In the genomic region with DNA sequence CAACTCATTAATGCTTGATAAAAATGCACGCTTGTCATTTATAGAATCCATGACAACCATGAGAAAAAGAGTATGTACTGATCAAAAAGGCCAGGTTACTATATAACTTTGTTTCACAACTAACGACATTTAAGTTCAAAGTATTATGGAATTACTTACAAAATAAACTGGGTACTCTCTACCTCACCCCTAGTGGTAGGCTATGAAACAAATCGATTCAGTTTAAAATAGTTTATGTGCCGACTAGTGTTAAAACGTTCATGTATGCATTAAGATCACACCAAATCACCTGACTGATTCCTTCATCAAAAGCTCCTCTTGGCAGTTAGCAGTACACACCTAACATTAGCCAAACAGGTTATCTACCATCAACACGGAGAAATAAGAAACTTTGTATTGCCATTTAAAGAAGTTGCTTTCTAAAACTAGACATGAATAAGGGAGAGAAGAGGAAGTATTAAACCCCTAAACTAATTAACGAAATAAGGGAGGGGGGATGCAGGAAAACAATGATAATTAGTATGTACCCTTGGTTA, we compare ENCODE assay signal across 8 cellular contexts.
DNase-seq lines count a peak whose midpoint lies in the region; ATAC-seq, FAIRE-seq and TF ChIP-seq lines count a peak whose summit lies in the region.

No MANE protein-coding gene starts in this region.

- in situ Hi-C loops in astrocyte of the cerebellum (cut with HindIII; ENCODE audit: low sequenced_read_pairs): no loop called here

- H3K27ac Mint-ChIP-seq in natural killer cell treated with Interleukin-12 subunit alpha and Interleukin-12 subunit beta and Interleukin-15 and Interleukin-18, amount 100 ng/mL, for 72 hours: peak overlapping the region; percentile 17 to 27

- H3K36me3 Mint-ChIP-seq in natural killer cell treated with Interleukin-12 subunit alpha and Interleukin-12 subunit beta and Interleukin-15 and Interleukin-18, amount 100 ng/mL, for 72 hours: no peaks in the 10 kb centered on the region

- peaks cover 16 to 23% of the 10 kb centered on the region in 2 donors for H3K4me1 Mint-ChIP-seq in natural killer cell treated with Interleukin-12 subunit alpha and Interleukin-12 subunit beta and Interleukin-15 and Interleukin-18, amount 100 ng/mL, for 72 hours (ENCODE audit: low read depth in 2 of 2)

- peak; percentile 25 for TF ChIP-seq CTCF in astrocyte of the cerebellum (IDR thresholded peaks at IDR 0.05; ENCODE audit: low read depth, low read length, missing control alignments)

- H3K27me3 Mint-ChIP-seq in natural killer cell treated with Interleukin-12 subunit alpha and Interleukin-12 subunit beta and Interleukin-15 and Interleukin-18, amount 100 ng/mL, for 72 hours: no peaks in the 10 kb centered on the region

- no peaks in the 10 kb centered on the region for H3K9me3 Mint-ChIP-seq in natural killer cell treated with Interleukin-12 subunit alpha and Interleukin-12 subunit beta and Interleukin-15 and Interleukin-18, amount 100 ng/mL, for 72 hours

- no peak for ATAC-seq in natural killer cell treated with Interleukin-12 subunit alpha and Interleukin-12 subunit beta and Interleukin-15 and Interleukin-18, amount 100 ng/mL, for 72 hours
- ATAC-seq in HG03039 (IDR thresholded peaks at IDR 0.05; ENCODE audit: unreplicated experiment) (no peak), GM21619 (IDR thresholded peaks at IDR 0.05; ENCODE audit: unreplicated experiment) (no peak)

- H3K4me3 ChIP-seq in astrocyte of the cerebellum (ENCODE audit: low read depth, low read length): no peak overlapping the region

- no peak for DNase-seq in GM18507 (ENCODE audit: extremely low spot score, insufficient read length, low read depth)
- DNase-seq in NCI-H1930 (lab: John Stamatoyannopoulos, UW): peak; percentile 67 to 69
- no peak for DNase-seq in astrocyte of the cerebellum (ENCODE audit: low read depth)
- no peak for DNase-seq in natural killer cell treated with Interleukin-12 subunit alpha and Interleukin-12 subunit beta and Interleukin-15 and Interleukin-18, amount 100 ng/mL, for 72 hours (ENCODE audit: low spot score)
- no peak for DNase-seq in SW 1271 (lab: John Stamatoyannopoulos, UW)
- DNase-seq in UCSD-AML1 (lab: John Stamatoyannopoulos, UW; ENCODE audit: unreplicated experiment): no peak

- FAIRE-seq in GM18507 (lab: Jason Lieb, UNC): peak; percentile 47

- peak overlapping the region; percentile 64 for H3K4me3 Mint-ChIP-seq in natural killer cell treated with Interleukin-12 subunit alpha and Interleukin-12 subunit beta and Interleukin-15 and Interleukin-18, amount 100 ng/mL, for 72 hours

Comparison
In these comparisons a context has a peak if more than half of its experiments do, and no peak if none do; other contexts are left out.
1. DNase-seq: peak in NCI-H1930 (2 of 2); none in GM18507 (single experiment), astrocyte of the cerebellum (single experiment), natural killer cell treated with Interleukin-12 subunit alpha and Interleukin-12 subunit beta and Interleukin-15 and Interleukin-18, amount 100 ng/mL, for 72 hours (single experiment), SW 1271 (0 of 2) and UCSD-AML1 (single experiment).